1 cellular context compared by ENCODE assay signal in the genomic region with DNA sequence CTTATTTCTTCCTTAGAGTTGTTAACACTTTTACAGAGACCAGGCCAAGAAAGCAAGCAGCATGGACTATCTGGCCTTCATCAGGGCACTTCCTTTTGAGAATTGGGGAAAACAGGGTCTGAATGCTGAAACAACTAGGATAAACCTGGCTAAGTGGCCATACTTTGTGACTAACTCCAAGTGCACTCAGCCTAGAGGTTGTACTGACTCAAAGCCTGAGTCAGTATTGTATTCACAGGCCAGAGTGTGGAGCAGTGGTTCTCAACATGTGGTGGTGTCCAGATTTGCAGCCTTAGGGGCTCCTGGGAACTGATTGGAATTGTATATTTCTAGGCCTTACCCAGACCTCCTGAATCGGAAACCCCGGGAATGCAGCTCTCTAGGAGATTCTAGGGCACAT.
TF ChIP-seq lines count a peak whose summit lies in the region.

No MANE protein-coding gene starts in this region.

TF ChIP-seq in GM23338, 12 proteins besides CTCF, POLR2A, EP300 and RAD21:
- TF ChIP-seq, protein P1, sequence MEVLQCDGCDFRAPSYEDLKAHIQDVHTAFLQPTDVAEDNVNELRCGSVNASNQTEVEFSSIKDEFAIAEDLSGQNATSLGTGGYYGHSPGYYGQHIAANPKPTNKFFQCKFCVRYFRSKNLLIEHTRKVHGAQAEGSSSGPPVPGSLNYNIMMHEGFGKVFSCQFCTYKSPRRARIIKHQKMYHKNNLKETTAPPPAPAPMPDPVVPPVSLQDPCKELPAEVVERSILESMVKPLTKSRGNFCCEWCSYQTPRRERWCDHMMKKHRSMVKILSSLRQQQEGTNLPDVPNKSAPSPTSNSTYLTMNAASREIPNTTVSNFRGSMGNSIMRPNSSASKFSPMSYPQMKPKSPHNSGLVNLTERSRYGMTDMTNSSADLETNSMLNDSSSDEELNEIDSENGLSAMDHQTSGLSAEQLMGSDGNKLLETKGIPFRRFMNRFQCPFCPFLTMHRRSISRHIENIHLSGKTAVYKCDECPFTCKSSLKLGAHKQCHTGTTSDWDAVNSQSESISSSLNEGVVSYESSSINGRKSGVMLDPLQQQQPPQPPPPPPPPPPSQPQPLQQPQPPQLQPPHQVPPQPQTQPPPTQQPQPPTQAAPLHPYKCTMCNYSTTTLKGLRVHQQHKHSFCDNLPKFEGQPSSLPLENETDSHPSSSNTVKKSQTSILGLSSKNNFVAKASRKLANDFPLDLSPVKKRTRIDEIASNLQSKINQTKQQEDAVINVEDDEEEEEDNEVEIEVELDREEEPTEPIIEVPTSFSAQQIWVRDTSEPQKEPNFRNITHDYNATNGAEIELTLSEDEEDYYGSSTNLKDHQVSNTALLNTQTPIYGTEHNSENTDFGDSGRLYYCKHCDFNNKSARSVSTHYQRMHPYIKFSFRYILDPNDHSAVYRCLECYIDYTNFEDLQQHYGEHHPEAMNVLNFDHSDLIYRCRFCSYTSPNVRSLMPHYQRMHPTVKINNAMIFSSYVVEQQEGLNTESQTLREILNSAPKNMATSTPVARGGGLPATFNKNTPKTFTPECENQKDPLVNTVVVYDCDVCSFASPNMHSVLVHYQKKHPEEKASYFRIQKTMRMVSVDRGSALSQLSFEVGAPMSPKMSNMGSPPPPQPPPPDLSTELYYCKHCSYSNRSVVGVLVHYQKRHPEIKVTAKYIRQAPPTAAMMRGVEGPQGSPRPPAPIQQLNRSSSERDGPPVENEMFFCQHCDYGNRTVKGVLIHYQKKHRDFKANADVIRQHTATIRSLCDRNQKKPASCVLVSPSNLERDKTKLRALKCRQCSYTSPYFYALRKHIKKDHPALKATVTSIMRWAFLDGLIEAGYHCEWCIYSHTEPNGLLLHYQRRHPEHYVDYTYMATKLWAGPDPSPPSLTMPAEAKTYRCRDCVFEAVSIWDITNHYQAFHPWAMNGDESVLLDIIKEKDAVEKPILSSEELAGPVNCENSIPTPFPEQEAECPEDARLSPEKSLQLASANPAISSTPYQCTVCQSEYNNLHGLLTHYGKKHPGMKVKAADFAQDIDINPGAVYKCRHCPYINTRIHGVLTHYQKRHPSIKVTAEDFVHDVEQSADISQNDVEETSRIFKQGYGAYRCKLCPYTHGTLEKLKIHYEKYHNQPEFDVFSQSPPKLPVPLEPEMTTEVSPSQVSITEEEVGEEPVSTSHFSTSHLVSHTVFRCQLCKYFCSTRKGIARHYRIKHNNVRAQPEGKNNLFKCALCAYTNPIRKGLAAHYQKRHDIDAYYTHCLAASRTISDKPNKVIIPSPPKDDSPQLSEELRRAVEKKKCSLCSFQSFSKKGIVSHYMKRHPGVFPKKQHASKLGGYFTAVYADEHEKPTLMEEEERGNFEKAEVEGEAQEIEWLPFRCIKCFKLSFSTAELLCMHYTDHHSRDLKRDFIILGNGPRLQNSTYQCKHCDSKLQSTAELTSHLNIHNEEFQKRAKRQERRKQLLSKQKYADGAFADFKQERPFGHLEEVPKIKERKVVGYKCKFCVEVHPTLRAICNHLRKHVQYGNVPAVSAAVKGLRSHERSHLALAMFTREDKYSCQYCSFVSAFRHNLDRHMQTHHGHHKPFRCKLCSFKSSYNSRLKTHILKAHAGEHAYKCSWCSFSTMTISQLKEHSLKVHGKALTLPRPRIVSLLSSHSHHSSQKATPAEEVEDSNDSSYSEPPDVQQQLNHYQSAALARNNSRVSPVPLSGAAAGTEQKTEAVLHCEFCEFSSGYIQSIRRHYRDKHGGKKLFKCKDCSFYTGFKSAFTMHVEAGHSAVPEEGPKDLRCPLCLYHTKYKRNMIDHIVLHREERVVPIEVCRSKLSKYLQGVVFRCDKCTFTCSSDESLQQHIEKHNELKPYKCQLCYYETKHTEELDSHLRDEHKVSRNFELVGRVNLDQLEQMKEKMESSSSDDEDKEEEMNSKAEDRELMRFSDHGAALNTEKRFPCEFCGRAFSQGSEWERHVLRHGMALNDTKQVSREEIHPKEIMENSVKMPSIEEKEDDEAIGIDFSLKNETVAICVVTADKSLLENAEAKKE (CRISPR knock-in tag; IDR thresholded peaks at IDR 0.05): no peak
- TF ChIP-seq CREB1 (CRISPR knock-in tag; IDR thresholded peaks at IDR 0.05; ENCODE audit: low read depth): no peak
- TF ChIP-seq EZH2phosphoT487 (IDR thresholded peaks at IDR 0.05; ENCODE audit: unreplicated experiment): no peak
- TF ChIP-seq, protein P2, sequence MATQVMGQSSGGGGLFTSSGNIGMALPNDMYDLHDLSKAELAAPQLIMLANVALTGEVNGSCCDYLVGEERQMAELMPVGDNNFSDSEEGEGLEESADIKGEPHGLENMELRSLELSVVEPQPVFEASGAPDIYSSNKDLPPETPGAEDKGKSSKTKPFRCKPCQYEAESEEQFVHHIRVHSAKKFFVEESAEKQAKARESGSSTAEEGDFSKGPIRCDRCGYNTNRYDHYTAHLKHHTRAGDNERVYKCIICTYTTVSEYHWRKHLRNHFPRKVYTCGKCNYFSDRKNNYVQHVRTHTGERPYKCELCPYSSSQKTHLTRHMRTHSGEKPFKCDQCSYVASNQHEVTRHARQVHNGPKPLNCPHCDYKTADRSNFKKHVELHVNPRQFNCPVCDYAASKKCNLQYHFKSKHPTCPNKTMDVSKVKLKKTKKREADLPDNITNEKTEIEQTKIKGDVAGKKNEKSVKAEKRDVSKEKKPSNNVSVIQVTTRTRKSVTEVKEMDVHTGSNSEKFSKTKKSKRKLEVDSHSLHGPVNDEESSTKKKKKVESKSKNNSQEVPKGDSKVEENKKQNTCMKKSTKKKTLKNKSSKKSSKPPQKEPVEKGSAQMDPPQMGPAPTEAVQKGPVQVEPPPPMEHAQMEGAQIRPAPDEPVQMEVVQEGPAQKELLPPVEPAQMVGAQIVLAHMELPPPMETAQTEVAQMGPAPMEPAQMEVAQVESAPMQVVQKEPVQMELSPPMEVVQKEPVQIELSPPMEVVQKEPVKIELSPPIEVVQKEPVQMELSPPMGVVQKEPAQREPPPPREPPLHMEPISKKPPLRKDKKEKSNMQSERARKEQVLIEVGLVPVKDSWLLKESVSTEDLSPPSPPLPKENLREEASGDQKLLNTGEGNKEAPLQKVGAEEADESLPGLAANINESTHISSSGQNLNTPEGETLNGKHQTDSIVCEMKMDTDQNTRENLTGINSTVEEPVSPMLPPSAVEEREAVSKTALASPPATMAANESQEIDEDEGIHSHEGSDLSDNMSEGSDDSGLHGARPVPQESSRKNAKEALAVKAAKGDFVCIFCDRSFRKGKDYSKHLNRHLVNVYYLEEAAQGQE (IDR thresholded peaks at IDR 0.05; ENCODE audit: unreplicated experiment): no peak
- no peak for TF ChIP-seq JUNB (IDR thresholded peaks at IDR 0.05; ENCODE audit: unreplicated experiment)
- TF ChIP-seq NANOG (IDR thresholded peaks at IDR 0.05; ENCODE audit: borderline replicate concordance): no peak
- TF ChIP-seq EZH2 (IDR thresholded peaks at IDR 0.05; ENCODE audit: low read depth, unreplicated experiment): no peak
- TF ChIP-seq STAT1 (IDR thresholded peaks at IDR 0.05; ENCODE audit: unreplicated experiment): no peak
- no peak for TF ChIP-seq ZNF331 (CRISPR knock-in tag; IDR thresholded peaks at IDR 0.05; ENCODE audit: low read depth)
- TF ChIP-seq, protein P3, sequence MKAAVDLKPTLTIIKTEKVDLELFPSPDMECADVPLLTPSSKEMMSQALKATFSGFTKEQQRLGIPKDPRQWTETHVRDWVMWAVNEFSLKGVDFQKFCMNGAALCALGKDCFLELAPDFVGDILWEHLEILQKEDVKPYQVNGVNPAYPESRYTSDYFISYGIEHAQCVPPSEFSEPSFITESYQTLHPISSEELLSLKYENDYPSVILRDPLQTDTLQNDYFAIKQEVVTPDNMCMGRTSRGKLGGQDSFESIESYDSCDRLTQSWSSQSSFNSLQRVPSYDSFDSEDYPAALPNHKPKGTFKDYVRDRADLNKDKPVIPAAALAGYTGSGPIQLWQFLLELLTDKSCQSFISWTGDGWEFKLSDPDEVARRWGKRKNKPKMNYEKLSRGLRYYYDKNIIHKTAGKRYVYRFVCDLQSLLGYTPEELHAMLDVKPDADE (IDR thresholded peaks at IDR 0.05): no peak
- no peak for TF ChIP-seq ZNF114 (CRISPR knock-in tag; IDR thresholded peaks at IDR 0.05)
- TF ChIP-seq POLR2AphosphoS5 (IDR thresholded peaks at IDR 0.05; ENCODE audit: low read depth): no peak
